ENCODE assay signal across 24 cellular contexts in the genomic region with DNA sequence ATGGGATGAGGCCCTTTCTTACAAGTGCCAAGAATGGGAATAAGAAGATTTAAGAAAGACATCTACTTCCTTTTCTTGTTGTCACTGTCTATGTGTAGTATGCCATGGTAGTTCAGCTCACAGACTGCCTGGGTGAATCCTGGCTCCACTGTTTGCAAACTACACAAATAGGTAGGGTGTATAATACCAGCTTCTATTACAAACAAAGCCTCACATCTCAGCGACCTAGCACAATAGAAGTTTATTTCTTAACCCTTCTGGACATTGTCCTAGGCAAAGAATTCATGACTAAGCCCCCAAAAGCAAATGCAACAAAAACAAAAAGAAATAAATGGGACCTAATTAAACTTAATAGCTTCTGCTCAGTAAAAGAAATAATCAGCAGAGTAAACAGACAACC.
"Had no signal": no experiment of that assay in that cellular context is flagged by ENCODE, and none has a peak within 500 bp of the region (broad histone marks: within the 10 kb centered on the region; RNA-seq: fewer than 3 reads in every experiment).

No MANE protein-coding gene starts in this region.

- DNase-seq: dorsolateral prefrontal cortex; effector CD8-positive, alpha-beta T cell; heart right ventricle; hypothalamus; mammary epithelial cell; naive thymus-derived CD4-positive, alpha-beta T cell; nephron progenitor cell; psoas muscle; retina; sigmoid colon; stimulated activated CD4-positive, alpha-beta T cell treated with anti-CD3 and anti-CD28 coated beads, Interleukin-2, amount 100 ng/mL, for 24 hours; stimulated activated CD4-positive, alpha-beta T cell treated with anti-CD3 and anti-CD28 coated beads, Interleukin-4, amount 100 ng/mL, for 4 hours; stimulated activated naive B cell treated with anti-CD40 and anti-IgM and Interleukin-4, amounts not matched to agents 10 μg/mL and 1 μg/mL and 100 μg/mL, for 72 hours; stimulated activated naive CD8-positive, alpha-beta T cell treated with anti-CD3 and anti-CD28 coated beads, Interleukin-15, amount 100 ng/mL, for 72 hours; testis; upper lobe of right lung had no signal

- H3K36me3 ChIP-seq: heart right ventricle, neutrophil, sigmoid colon, tibial nerve, upper lobe of right lung, vagina had no signal

- H3K4me3 ChIP-seq: dorsolateral prefrontal cortex, heart right ventricle, psoas muscle, sigmoid colon, skin epidermis, testis, tibial nerve, upper lobe of right lung, vagina had no signal

- H3K4me1 ChIP-seq: heart right ventricle, psoas muscle, sigmoid colon, testis, tibial nerve, upper lobe of right lung, vagina had no signal

- H3K27ac ChIP-seq: dorsolateral prefrontal cortex, heart right ventricle, neutrophil, psoas muscle, sigmoid colon, skin epidermis, testis, tibial nerve, upper lobe of right lung, vagina had no signal

- H3K9me3 ChIP-seq: heart right ventricle, neutrophil, psoas muscle, sigmoid colon, testis, tibial nerve, upper lobe of right lung, vagina had no signal

- H3K27me3 ChIP-seq: sigmoid colon, testis, tibial nerve, upper lobe of right lung, vagina had no signal

- ATAC-seq: esophagus mucosa; heart right ventricle; left lobe of liver; naive thymus-derived CD4-positive, alpha-beta T cell; psoas muscle; stimulated activated naive B cell treated with anti-CD40 and anti-IgM and Interleukin-4, amounts not matched to agents 10 μg/mL and 1 μg/mL and 100 μg/mL, for 72 hours; stimulated activated naive CD8-positive, alpha-beta T cell treated with anti-CD3 and anti-CD28 coated beads, Interleukin-15, amount 100 ng/mL, for 72 hours; upper lobe of right lung had no signal

- FAIRE-seq: frontal cortex, islet of Langerhans had no signal
